17 cellular contexts compared by ENCODE assay signal in genomic region chr3:125104639-125105038, GRCh38. TPM values are rescaled to one million over a fixed set of nuclear protein-coding genes. Genes with fewer than 3 reads are reported as not detected.
DNase-seq lines count a peak whose midpoint lies in the region; FAIRE-seq and TF ChIP-seq lines count a peak whose summit lies in the region.
"Had no signal": no experiment of that assay in that cellular context is flagged by ENCODE, and none has a peak within 500 bp of the region (broad histone marks: within the 10 kb centered on the region; RNA-seq: fewer than 3 reads in every experiment).

No MANE protein-coding gene starts in this region.

- H3K27ac Mint-ChIP-seq in CD14-positive monocyte, result no peak overlapping the region

- intact Hi-C loops in CD14-positive monocyte (cut with micrococcal nuclease), result no loop called here

- DNase-seq in Caki2 (ENCODE audit: low read depth) (peak; percentile 51), GM19239 (ENCODE audit: insufficient read length, low spot score) (no peak), amniotic epithelial cell (ENCODE audit: low read depth) (peak; percentile 84), fibroblast of the aortic adventitia (ENCODE audit: low read depth) (peak; percentile 80), Kasumi-1 (lab: John Stamatoyannopoulos, UW) (no peak), DMS53 (lab: John Stamatoyannopoulos, UW) (no peak), NCI-H82 treated with DMSO at 0.1 percent for 48 hours (lab: John Stamatoyannopoulos, UW; ENCODE audit: unreplicated experiment) (no peak), CD14-positive monocyte (ENCODE audit: low spot score) (no peak)
- DNase-seq: Caco-2, MG63, NCI-H1092 treated with DMSO at 0.1 percent for 48 hours, NCI-H1694 treated with DMSO at 0.1 percent for 48 hours, NCI-H774 had no signal

- H3K4me1 Mint-ChIP-seq in CD14-positive monocyte, result peaks cover 8% of the 10 kb centered on the region

- H3K36me3 Mint-ChIP-seq in CD14-positive monocyte, result peaks cover 0 to 4% of the 10 kb centered on the region in 2 donors

- no peak overlapping the region for H3K4me3 ChIP-seq in fibroblast of the aortic adventitia (ENCODE audit: low read depth, low read length)
- H3K4me3 ChIP-seq: MG63, SK-N-MC had no signal

- no peak overlapping the region for H3K4me3 Mint-ChIP-seq in CD14-positive monocyte

- peaks cover 8 to 18% (median 11%) of the 10 kb centered on the region in 7 donors for H3K9me3 Mint-ChIP-seq in CD14-positive monocyte

- in situ Hi-C loops in Caki2 (cut with HindIII; ENCODE audit: low pct_unique_long_range_greater_than_20kb, low sequenced_read_pairs), result no loop called here

- TF ChIP-seq CTCF in fibroblast of the aortic adventitia (IDR thresholded peaks at IDR 0.05; ENCODE audit: insufficient read depth, low read length), result no peak
- TF ChIP-seq CTCF in CD14-positive monocyte (IDR thresholded peaks at IDR 0.05), result no peak

- FAIRE-seq in GM19239 (lab: Jason Lieb, UNC), result peak; percentile 8
- FAIRE-seq: A204.1, G401.6, HTR-8/SVneo had no signal

- H3K27me3 Mint-ChIP-seq in CD14-positive monocyte (ENCODE audit: low read depth in 3 of 3), result peaks cover 0 to 6% (median 5%) of the 10 kb centered on the region in 3 donors

RNA-seq across cellular contexts. Expression of gene HEG1, which starts 48.8 kb away (rescaled TPM):
- 4.7 and 5.0 TPM in 2 replicates for total RNA-seq in Caki2 (2014; rRNA removed; shearing (Covaris generic); ENCODE audit: low replicate concordance)
- total RNA-seq in fibroblast of the aortic adventitia (ENCODE audit: low replicate concordance), result 198 and 256 TPM in 2 replicates
- under 1 TPM; 0.28 to 0.69 TPM for polyA plus RNA-seq in CD14-positive monocyte

Comparison
In these comparisons a context has a peak if more than half of its experiments do, and no peak if none do; other contexts are left out.
1. DNase-seq: peak in Caki2 (single experiment), amniotic epithelial cell (single experiment) and fibroblast of the aortic adventitia (single experiment); none in GM19239 (single experiment), Kasumi-1 (0 of 2), DMS53 (single experiment), NCI-H82 treated with DMSO at 0.1 percent for 48 hours (single experiment) and CD14-positive monocyte (single experiment).
2. RNA of gene HEG1, which starts 48.8 kb away (total RNA-seq): 198 to 256 TPM in fibroblast of the aortic adventitia; 4.7 to 5.0 TPM in Caki2; every median in the first group is over 10 times any median in the second.